In genomic region chr1:86487131-86487804, GRCh38 we compare ENCODE assay signal across 13 cellular contexts. TPM values are rescaled to one million over a fixed set of nuclear protein-coding genes. Genes with fewer than 3 reads are reported as not detected.
DNase-seq lines count a peak whose midpoint lies in the region; ATAC-seq, FAIRE-seq and TF ChIP-seq lines count a peak whose summit lies in the region.
"Had no signal": no experiment of that assay in that cellular context is flagged by ENCODE, and none has a peak within 500 bp of the region (broad histone marks: within the 10 kb centered on the region; RNA-seq: fewer than 3 reads in every experiment).

No MANE protein-coding gene starts in this region.

- H3K9me3 ChIP-seq in astrocyte (ENCODE audit: insufficient read depth, low read depth, low read length) (no peaks in the 10 kb centered on the region), heart left ventricle (no peaks in the 10 kb centered on the region), trophoblast cell (ENCODE audit: insufficient read depth, low read depth, low read length) (no peaks in the 10 kb centered on the region)

- H2BK12ac ChIP-seq in trophoblast cell (ENCODE audit: low read length), result no peak overlapping the region

- no peak overlapping the region for H4K91ac ChIP-seq in trophoblast cell (ENCODE audit: low read depth, low read length)

- peaks cover 10% of the 10 kb centered on the region for H3K27me3 Mint-ChIP-seq in astrocyte (ENCODE audit: low read depth, unreplicated experiment)

- H2AK5ac ChIP-seq in trophoblast cell (ENCODE audit: low read length), result no peak overlapping the region

- H4K20me1 ChIP-seq in astrocyte (ENCODE audit: insufficient read depth, low read length), result no peaks in the 10 kb centered on the region

- TF ChIP-seq POLR2A in heart left ventricle (IDR thresholded peaks at IDR 0.05), result no peak

- ATAC-seq in heart left ventricle (peak; percentile 87 to 92 (median 89)), HG02623 (IDR thresholded peaks at IDR 0.05; ENCODE audit: unreplicated experiment) (no peak)
- ATAC-seq: left colon had no signal

- peak; percentile 98 for DNase-seq in GM04504 (ENCODE audit: low read depth)
- DNase-seq in astrocyte (ENCODE audit: low read depth), result peak; percentile 71
- DNase-seq in heart left ventricle, result peak; percentile 59 to 75 (median 62)
- DNase-seq in smooth muscle cell of the brain vasculature (ENCODE audit: low read depth, low spot score), result peak; percentile 70
- no peak for DNase-seq in trophoblast cell
- DNase-seq in D721Med (ENCODE audit: insufficient read length, low spot score), result no peak
- DNase-seq in DMS79 treated with DMSO at 0.1 percent for 48 hours (lab: John Stamatoyannopoulos, UW), result no peak
- DNase-seq: activated CD4-positive, CD25-positive, alpha-beta regulatory T cell treated with anti-CD3 and anti-CD28 coated beads, Interleukin-2, amount 50 U/mL, for 72 hours; effector CD8-positive, alpha-beta T cell; left colon; NCI-H226 had no signal

- H3K4me1 Mint-ChIP-seq in astrocyte (ENCODE audit: low read depth, unreplicated experiment), result peaks cover 3% of the 10 kb centered on the region
- H3K4me1 Mint-ChIP-seq: IgD-negative memory B cell had no signal

- 62 to 80% (median 72%) methylated on average over 4 of the region's 4 CpGs for WGBS in heart left ventricle, 4 donors
- WGBS in trophoblast cell (ENCODE audit: extremely low coverage, insufficient coverage, insufficient read length), result no CpG with 5 or more reads among the region's 4 CpGs

- H3K4me3 Mint-ChIP-seq in astrocyte (ENCODE audit: unreplicated experiment), result no peak overlapping the region

- H3K4ac ChIP-seq in trophoblast cell (ENCODE audit: low read depth, low read length), result no peak overlapping the region

- H3K9ac ChIP-seq in astrocyte (ENCODE audit: low read length), result peak overlapping the region; percentile 30
- H3K9ac ChIP-seq in trophoblast cell (ENCODE audit: low read length), result no peak overlapping the region

- no peak overlapping the region for H4K8ac ChIP-seq in trophoblast cell (ENCODE audit: low read depth, low read length)

- H3K14ac ChIP-seq in trophoblast cell (ENCODE audit: low read length), result no peak overlapping the region

- H3K27me3 ChIP-seq in astrocyte (ENCODE audit: insufficient read depth, low read length), result no peaks in the 10 kb centered on the region
- no peaks in the 10 kb centered on the region for H3K27me3 ChIP-seq in heart left ventricle
- H3K27me3 ChIP-seq in trophoblast cell (ENCODE audit: insufficient read depth, low read length), result no peaks in the 10 kb centered on the region

- H3K36me3 ChIP-seq in astrocyte (ENCODE audit: insufficient read depth, low read length) (no peaks in the 10 kb centered on the region), heart left ventricle (no peaks in the 10 kb centered on the region), trophoblast cell (ENCODE audit: control insufficient read depth in 1 of 2, insufficient read depth in 2 of 2, low read length in 2 of 2) (no peaks in the 10 kb centered on the region)

- H3K79me1 ChIP-seq in trophoblast cell (ENCODE audit: low read length), result no peaks in the 10 kb centered on the region

- H3K27ac Mint-ChIP-seq in astrocyte (ENCODE audit: unreplicated experiment), result no peak overlapping the region
- H3K27ac Mint-ChIP-seq: IgD-negative memory B cell had no signal

- no peak for TF ChIP-seq CTCF in astrocyte (IDR thresholded peaks at IDR 0.05; ENCODE audit: insufficient read depth, low read depth, low read length)
- no peak for TF ChIP-seq CTCF in heart left ventricle (IDR thresholded peaks at IDR 0.05)
- no peak for TF ChIP-seq CTCF in D721Med (IDR thresholded peaks at IDR 0.05; ENCODE audit: insufficient read depth, missing control alignments)

- H3K36me3 Mint-ChIP-seq in astrocyte (ENCODE audit: low read depth, unreplicated experiment), result no peaks in the 10 kb centered on the region
- H3K36me3 Mint-ChIP-seq: IgD-negative memory B cell had no signal

- FAIRE-seq in astrocyte (lab: Jason Lieb, UNC), result peak; percentile 17
- no peak for FAIRE-seq in D721Med (lab: Jason Lieb, UNC)

- H3K27ac ChIP-seq in astrocyte (ENCODE audit: low read depth, low read length), result peak overlapping the region; percentile 58
- peak overlapping the region in 9 of 12 donors; percentile 16 to 75 (median 62) for H3K27ac ChIP-seq in heart left ventricle
- no peak overlapping the region for H3K27ac ChIP-seq in trophoblast cell (ENCODE audit: low read depth, low read length)

- H2AFZ ChIP-seq in astrocyte (ENCODE audit: low read depth, low read length) (peak overlapping the region; percentile 29), trophoblast cell (ENCODE audit: insufficient read depth, low read length, poor library complexity) (no peak overlapping the region)

- peak overlapping the region; percentile 35 for H3K4me2 ChIP-seq in astrocyte (ENCODE audit: low read length)
- H3K4me2 ChIP-seq in trophoblast cell (ENCODE audit: low read length), result no peak overlapping the region

- H3K23ac ChIP-seq in trophoblast cell (ENCODE audit: low read length), result no peak overlapping the region

- no peak overlapping the region for H4K12ac ChIP-seq in trophoblast cell (ENCODE audit: low read depth, low read length)

- intact Hi-C loops in heart left ventricle (cut with DNase I), result loop anchor here in 2 of 10 donors (10.0 kb wide), 1 partner anchor 208 kb away; no protein-coding TSS in a partner anchor

- H2BK5ac ChIP-seq in trophoblast cell (ENCODE audit: low read depth, low read length, poor library complexity), result no peak overlapping the region

- no peaks in the 10 kb centered on the region for H3K9me3 Mint-ChIP-seq in astrocyte (ENCODE audit: unreplicated experiment)
- H3K9me3 Mint-ChIP-seq: IgD-negative memory B cell had no signal

- no peak overlapping the region for H3K4me3 ChIP-seq in astrocyte (ENCODE audit: insufficient read depth, low read depth, low read length)
- H3K4me3 ChIP-seq in heart left ventricle, result no peak overlapping the region
- no peak overlapping the region for H3K4me3 ChIP-seq in trophoblast cell (ENCODE audit: low read depth, low read length)

- H3K79me2 ChIP-seq in astrocyte (ENCODE audit: insufficient read depth, low read length), result no peaks in the 10 kb centered on the region
- no peaks in the 10 kb centered on the region for H3K79me2 ChIP-seq in trophoblast cell (ENCODE audit: control insufficient read depth, insufficient read depth, low read length, poor library complexity)

- no peak overlapping the region for H2BK120ac ChIP-seq in trophoblast cell (ENCODE audit: insufficient read depth, low read length, poor library complexity)

- no peak overlapping the region for H3K18ac ChIP-seq in trophoblast cell (ENCODE audit: low read length)

- H3K4me1 ChIP-seq in astrocyte (ENCODE audit: insufficient read depth, low read length), result peaks cover 12% of the 10 kb centered on the region
- peaks cover 0 to 4% (median 0%) of the 10 kb centered on the region in 12 donors for H3K4me1 ChIP-seq in heart left ventricle
- H3K4me1 ChIP-seq in trophoblast cell (ENCODE audit: control insufficient read depth in 1 of 2, insufficient read depth in 2 of 2, low read length in 2 of 2), result no peaks in the 10 kb centered on the region

RNA-seq across cellular contexts. Expression of gene CLCA1, which starts 18.5 kb away (rescaled TPM):
- total RNA-seq in astrocyte (not detected in 2 replicates), heart left ventricle (under 1 TPM in 1 of 9 donors, not detected in 8; 0.07 TPM)
- polyA plus RNA-seq in heart left ventricle, result under 1 TPM in 1 of 2 donors, not detected in 1; 0.06 TPM
- polyA plus RNA-seq in trophoblast cell (2013), result not detected in 2 replicates
- polyA plus RNA-seq: IgD-negative memory B cell had no signal

RNA-seq across cellular contexts. Expression of gene CLCA4, which starts 59.6 kb away (rescaled TPM):
- total RNA-seq in astrocyte, result not detected in 2 replicates
- total RNA-seq in heart left ventricle, result under 1 TPM in 1 of 9 donors, not detected in 8; 0.51 TPM
- polyA plus RNA-seq in heart left ventricle, result under 1 TPM in 1 of 2 donors, not detected in 1; 0.14 TPM
- polyA plus RNA-seq in trophoblast cell (2013), result not detected in 2 replicates

Comparison
In these comparisons a context has a peak if more than half of its experiments do, and no peak if none do; other contexts are left out.
1. DNase-seq: peak in GM04504 (single experiment), astrocyte (single experiment), heart left ventricle (5 of 5) and smooth muscle cell of the brain vasculature (single experiment); none in trophoblast cell (0 of 2), D721Med (single experiment) and DMS79 treated with DMSO at 0.1 percent for 48 hours (single experiment).